1 cellular context compared by ENCODE assay signal in the genomic region with DNA sequence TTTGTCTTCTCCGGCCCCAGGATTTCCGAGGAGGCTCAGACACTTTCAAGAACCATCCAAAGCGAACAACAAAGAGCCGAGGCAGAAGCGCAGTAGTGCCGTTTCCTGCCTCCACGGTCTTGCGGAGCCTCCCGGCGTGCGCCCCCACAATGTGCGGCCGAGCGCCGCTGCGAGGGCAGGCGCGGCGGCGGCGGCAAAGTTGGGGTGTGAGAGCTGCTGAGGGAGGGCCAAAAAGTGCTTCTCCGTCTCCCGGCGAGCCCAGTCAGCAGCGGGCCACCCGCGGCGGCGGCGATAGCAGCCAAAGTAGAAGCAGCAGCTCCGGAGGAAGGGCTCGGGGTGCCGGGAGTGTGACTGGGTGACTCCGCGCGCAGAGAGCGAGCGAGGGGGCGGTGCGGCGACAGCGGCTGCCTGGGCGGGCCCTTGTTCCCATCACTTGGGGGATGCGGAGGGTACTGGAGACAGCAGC.
TF ChIP-seq lines count a peak whose summit lies in the region.

No MANE protein-coding gene starts in this region.

TF ChIP-seq in H1, 55 proteins besides CTCF, POLR2A, EP300 and RAD21 (continued from another document):
- 0 out of 2 replicates have a peak, but pooled peaks have one; percentile 10 for TF ChIP-seq E2F6 (IDR thresholded peaks at IDR 0.05)
- no peak for TF ChIP-seq SUZ12 (IDR thresholded peaks at IDR 0.05; ENCODE audit: low read length)
- TF ChIP-seq TAF1 (IDR thresholded peaks at IDR 0.05; ENCODE audit: low read depth, low read length), result peak; percentile 35; the same call in 1 of the 2 replicates
